Comparison of ENCODE assay signal across 31 cellular contexts in the genomic region with DNA sequence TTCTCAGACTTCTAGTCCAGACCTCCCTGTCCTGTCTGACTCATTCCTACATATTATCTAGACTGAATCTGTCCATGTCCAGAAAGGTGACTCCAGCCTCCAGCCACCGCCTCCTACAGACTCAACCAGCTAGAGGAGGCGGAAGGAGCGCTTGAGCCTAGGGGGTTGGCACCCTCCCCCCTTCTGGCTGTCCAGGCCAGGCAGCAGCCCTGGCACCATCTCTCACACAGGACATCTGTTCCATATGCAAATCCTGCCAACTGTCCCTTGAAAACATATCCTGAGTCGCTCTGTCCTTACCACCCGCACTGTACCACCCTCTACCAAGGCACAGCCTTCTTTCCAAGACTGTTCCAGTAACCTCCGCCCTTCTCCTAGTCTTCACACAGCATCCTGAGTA.
"Had no signal": no experiment of that assay in that cellular context is flagged by ENCODE, and none has a peak within 500 bp of the region (broad histone marks: within the 10 kb centered on the region; RNA-seq: fewer than 3 reads in every experiment).

No MANE protein-coding gene starts in this region.

- H3K27me3 Mint-ChIP-seq: activated CD4-positive, alpha-beta T cell treated with anti-CD3 and anti-CD28 coated beads for 36 hours; activated CD8-positive, alpha-beta memory T cell treated with anti-CD3 and anti-CD28 coated beads, Interleukin-2, amount 10 ng/mL, durations not matched to agents 7 days and 5 days; central memory CD8-positive, alpha-beta T cell; naive thymus-derived CD4-positive, alpha-beta T cell; stimulated activated naive B cell treated with anti-CD40 and anti-IgM and Interleukin-4, amounts not matched to agents 10 μg/mL and 1 μg/mL and 100 μg/mL, for 72 hours had no signal

- ATAC-seq: activated CD4-positive, alpha-beta T cell treated with anti-CD3 and anti-CD28 coated beads for 36 hours; activated CD8-positive, alpha-beta memory T cell treated with anti-CD3 and anti-CD28 coated beads, Interleukin-2, amount 10 ng/mL, durations not matched to agents 7 days and 5 days; activated CD8-positive, alpha-beta T cell treated with anti-CD3 and anti-CD28 coated beads, Interleukin-2, amount 10 ng/mL, durations not matched to agents 7 days and 5 days; activated naive CD4-positive, alpha-beta T cell treated with anti-CD3 and anti-CD28 coated beads, Interleukin-2, amount 50 U/mL, for 72 hours; gastrocnemius medialis; left colon; naive thymus-derived CD4-positive, alpha-beta T cell; pancreas; stimulated activated naive B cell treated with anti-CD40 and anti-IgM and Interleukin-4, amounts not matched to agents 10 μg/mL and 1 μg/mL and 100 μg/mL, for 72 hours; upper lobe of right lung had no signal

- H3K9me3 ChIP-seq: colonic mucosa, gastrocnemius medialis, pancreas, psoas muscle, stomach, thyroid gland, upper lobe of right lung had no signal

- H3K4me2 ChIP-seq: smooth muscle cell had no signal

- FAIRE-seq: keratinocyte, pancreas had no signal

- H3K4me1 ChIP-seq: colonic mucosa, gastrocnemius medialis, psoas muscle, stomach, thyroid gland, upper lobe of right lung had no signal

- DNase-seq: activated CD4-positive, alpha-beta T cell treated with anti-CD3 and anti-CD28 coated beads for 36 hours; activated CD4-positive, CD25-positive, alpha-beta regulatory T cell; activated CD8-positive, alpha-beta memory T cell treated with anti-CD3 and anti-CD28 coated beads, Interleukin-2, amount 10 ng/mL, durations not matched to agents 7 days and 5 days; activated CD8-positive, alpha-beta T cell treated with anti-CD3 and anti-CD28 coated beads, Interleukin-2, amount 10 ng/mL, durations not matched to agents 7 days and 5 days; activated T-cell treated with anti-CD3 and anti-CD28 coated beads, Interleukin-2, amount 50 U/mL, for 48 hours; colonic mucosa; effector CD8-positive, alpha-beta T cell; erythroblast; gastrocnemius medialis; head of caudate nucleus; hippocampal formation; left colon; midbrain; naive thymus-derived CD4-positive, alpha-beta T cell; nucleus accumbens; pancreas; psoas muscle; stimulated activated CD4-positive, alpha-beta T cell treated with anti-CD3 and anti-CD28 coated beads, Interleukin-1b, Interleukin-23, amount 100 ng/mL, for 48 hours; stimulated activated CD4-positive, alpha-beta T cell treated with anti-CD3 and anti-CD28 coated beads, Interleukin-4, amount 100 ng/mL, for 4 hours; stimulated activated CD8-positive, alpha-beta memory T cell treated with anti-CD3 and anti-CD28 coated beads, Interleukin-4, amount 100 ng/mL, for 48 hours; stimulated activated naive B cell treated with anti-CD40 and anti-IgM and Interleukin-4, amounts not matched to agents 10 μg/mL and 1 μg/mL and 100 μg/mL, for 72 hours; stomach; thyroid gland; upper lobe of right lung had no signal

- H3K4me1 Mint-ChIP-seq: activated CD4-positive, alpha-beta T cell treated with anti-CD3 and anti-CD28 coated beads for 36 hours; activated CD8-positive, alpha-beta memory T cell treated with anti-CD3 and anti-CD28 coated beads, Interleukin-2, amount 10 ng/mL, durations not matched to agents 7 days and 5 days; central memory CD8-positive, alpha-beta T cell; naive thymus-derived CD4-positive, alpha-beta T cell; neural crest cell; stimulated activated naive B cell treated with anti-CD40 and anti-IgM and Interleukin-4, amounts not matched to agents 10 μg/mL and 1 μg/mL and 100 μg/mL, for 72 hours had no signal

- H3K9me3 Mint-ChIP-seq: activated naive CD4-positive, alpha-beta T cell treated with anti-CD3 and anti-CD28 coated beads, Interleukin-2, amount 50 U/mL, for 72 hours; activated T-helper 2 cell treated with anti-CD3 and anti-CD28 coated beads, Interferon-gamma antibody, Interleukin-2, Interleukin-4, amounts not matched to agents 10 μg/mL and 5 μg/mL and 100 μg/mL, durations not matched to agents 14 hours and 24 hours and 36 hours; central memory CD8-positive, alpha-beta T cell; naive thymus-derived CD4-positive, alpha-beta T cell; neural crest cell; stimulated activated naive B cell treated with anti-CD40 and anti-IgM and Interleukin-4, amounts not matched to agents 10 μg/mL and 1 μg/mL and 100 μg/mL, for 72 hours; T-helper 2 cell treated with Interferon-gamma antibody and Interleukin-4, amounts not matched to agents 5 μg/mL and 100 μg/mL, for 36 hours had no signal

- H3K36me3 ChIP-seq: colonic mucosa had no signal

- H3K4me3 Mint-ChIP-seq: activated CD4-positive, alpha-beta T cell treated with anti-CD3 and anti-CD28 coated beads for 36 hours; activated CD8-positive, alpha-beta memory T cell treated with anti-CD3 and anti-CD28 coated beads, Interleukin-2, amount 10 ng/mL, durations not matched to agents 7 days and 5 days; activated CD8-positive, alpha-beta T cell treated with anti-CD3 and anti-CD28 coated beads, Interleukin-2, amount 10 ng/mL, durations not matched to agents 7 days and 5 days; central memory CD8-positive, alpha-beta T cell; naive thymus-derived CD4-positive, alpha-beta T cell; neural crest cell; stimulated activated naive B cell treated with anti-CD40 and anti-IgM and Interleukin-4, amounts not matched to agents 10 μg/mL and 1 μg/mL and 100 μg/mL, for 72 hours; T-helper 2 cell treated with Interferon-gamma antibody and Interleukin-4, amounts not matched to agents 5 μg/mL and 100 μg/mL, for 36 hours had no signal

- H3K4me3 ChIP-seq: colonic mucosa, gastrocnemius medialis, pancreas, psoas muscle, smooth muscle cell, stomach, thyroid gland, upper lobe of right lung had no signal

- H3K27me3 ChIP-seq: colonic mucosa, gastrocnemius medialis, pancreas, stomach, thyroid gland, upper lobe of right lung had no signal

- H3K36me3 Mint-ChIP-seq: activated naive CD4-positive, alpha-beta T cell treated with anti-CD3 and anti-CD28 coated beads, Interleukin-2, amount 50 U/mL, for 72 hours had no signal

- H3K27ac ChIP-seq: colonic mucosa, gastrocnemius medialis, pancreas, psoas muscle, stomach, thyroid gland, upper lobe of right lung had no signal

- H3K27ac Mint-ChIP-seq: activated CD4-positive, alpha-beta T cell treated with anti-CD3 and anti-CD28 coated beads for 36 hours; activated CD8-positive, alpha-beta memory T cell treated with anti-CD3 and anti-CD28 coated beads, Interleukin-2, amount 10 ng/mL, durations not matched to agents 7 days and 5 days; activated CD8-positive, alpha-beta T cell treated with anti-CD3 and anti-CD28 coated beads, Interleukin-2, amount 10 ng/mL, durations not matched to agents 7 days and 5 days; activated T-helper 2 cell treated with anti-CD3 and anti-CD28 coated beads, Interferon-gamma antibody, Interleukin-2, Interleukin-4, amounts not matched to agents 10 μg/mL and 5 μg/mL and 100 μg/mL, durations not matched to agents 14 hours and 24 hours and 36 hours; naive thymus-derived CD4-positive, alpha-beta T cell; stimulated activated naive B cell treated with anti-CD40 and anti-IgM and Interleukin-4, amounts not matched to agents 10 μg/mL and 1 μg/mL and 100 μg/mL, for 72 hours; T-helper 2 cell treated with Interferon-gamma antibody and Interleukin-4, amounts not matched to agents 5 μg/mL and 100 μg/mL, for 36 hours had no signal
